Comparison of ENCODE assay signal across 1 cellular context in genomic region chr4:175560628-175561027, GRCh38.
TF ChIP-seq lines count a peak whose summit lies in the region.

No MANE protein-coding gene starts in this region.

TF ChIP-seq in SK-N-SH treated with all-trans-retinoic acid at 6 μM for 48 hours, 23 proteins besides CTCF, POLR2A, EP300 and RAD21 (continued from another document):
- TF ChIP-seq, protein P1, sequence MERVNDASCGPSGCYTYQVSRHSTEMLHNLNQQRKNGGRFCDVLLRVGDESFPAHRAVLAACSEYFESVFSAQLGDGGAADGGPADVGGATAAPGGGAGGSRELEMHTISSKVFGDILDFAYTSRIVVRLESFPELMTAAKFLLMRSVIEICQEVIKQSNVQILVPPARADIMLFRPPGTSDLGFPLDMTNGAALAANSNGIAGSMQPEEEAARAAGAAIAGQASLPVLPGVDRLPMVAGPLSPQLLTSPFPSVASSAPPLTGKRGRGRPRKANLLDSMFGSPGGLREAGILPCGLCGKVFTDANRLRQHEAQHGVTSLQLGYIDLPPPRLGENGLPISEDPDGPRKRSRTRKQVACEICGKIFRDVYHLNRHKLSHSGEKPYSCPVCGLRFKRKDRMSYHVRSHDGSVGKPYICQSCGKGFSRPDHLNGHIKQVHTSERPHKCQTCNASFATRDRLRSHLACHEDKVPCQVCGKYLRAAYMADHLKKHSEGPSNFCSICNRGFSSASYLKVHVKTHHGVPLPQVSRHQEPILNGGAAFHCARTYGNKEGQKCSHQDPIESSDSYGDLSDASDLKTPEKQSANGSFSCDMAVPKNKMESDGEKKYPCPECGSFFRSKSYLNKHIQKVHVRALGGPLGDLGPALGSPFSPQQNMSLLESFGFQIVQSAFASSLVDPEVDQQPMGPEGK (CRISPR knock-in tag; IDR thresholded peaks at IDR 0.05; ENCODE audit: borderline replicate concordance) = no peak
- TF ChIP-seq PPARA (CRISPR knock-in tag; IDR thresholded peaks at IDR 0.05; ENCODE audit: borderline replicate concordance) (no peak), TCF4 (CRISPR knock-in tag; IDR thresholded peaks at IDR 0.05; ENCODE audit: borderline replicate concordance) (no peak)
